28 cellular contexts compared by ENCODE assay signal in genomic region chr1:25157846-25158245, GRCh38.
"Had no signal": no experiment of that assay in that cellular context is flagged by ENCODE, and none has a peak within 500 bp of the region (broad histone marks: within the 10 kb centered on the region; RNA-seq: fewer than 3 reads in every experiment).

No MANE protein-coding gene starts in this region.

- H3K27me3 ChIP-seq: colonic mucosa, gastrocnemius medialis had no signal

- H3K9me3 ChIP-seq: colonic mucosa, esophagus squamous epithelium, gastrocnemius medialis had no signal

- DNase-seq: colonic mucosa; cortex of kidney; dermis blood vessel endothelial cell; dorsolateral prefrontal cortex; effector CD4-positive, alpha-beta T cell; effector CD8-positive, alpha-beta T cell; effector memory CD4-positive, alpha-beta T cell; effector memory CD8-positive, alpha-beta T cell; endodermal cell; erythroblast; esophagus squamous epithelium; foreskin fibroblast; foreskin keratinocyte; foreskin melanocyte; gastrocnemius medialis; glutamatergic neuron; head of caudate nucleus; heart left ventricle; heart right ventricle had no signal

- FAIRE-seq: colon, endometrium, endothelial cell of umbilical vein, frontal cortex had no signal

- ATAC-seq: effector memory CD8-positive, alpha-beta T cell; esophagus mucosa; foreskin keratinocyte; gastrocnemius medialis; gastroesophageal sphincter; heart left ventricle; heart right ventricle had no signal

- H3K4me1 ChIP-seq: colonic mucosa, esophagus muscularis mucosa, esophagus squamous epithelium, foreskin keratinocyte, gastrocnemius medialis, gastroesophageal sphincter, heart left ventricle, heart right ventricle had no signal

- H3K36me3 ChIP-seq: colonic mucosa, esophagus muscularis mucosa, esophagus squamous epithelium, gastrocnemius medialis, gastroesophageal sphincter, heart left ventricle, heart right ventricle had no signal

- H3K27ac ChIP-seq: colonic mucosa, coronary artery, dorsolateral prefrontal cortex, epithelial cell of prostate, esophagus muscularis mucosa, esophagus squamous epithelium, foreskin keratinocyte, gastrocnemius medialis, gastroesophageal sphincter, heart left ventricle, heart right ventricle had no signal

- H3K4me3 ChIP-seq: colonic mucosa, coronary artery, dorsolateral prefrontal cortex, esophagus muscularis mucosa, esophagus squamous epithelium, gastrocnemius medialis, gastroesophageal sphincter, heart left ventricle, heart right ventricle had no signal
